9 cellular contexts compared by ENCODE assay signal in genomic region chr5:96432245-96433065, GRCh38. TPM values are rescaled to one million over a fixed set of nuclear protein-coding genes. Genes with fewer than 3 reads are reported as not detected.
DNase-seq lines count a peak whose midpoint lies in the region; TF ChIP-seq lines count a peak whose summit lies in the region.
"Had no signal": no experiment of that assay in that cellular context is flagged by ENCODE, and none has a peak within 500 bp of the region (broad histone marks: within the 10 kb centered on the region; RNA-seq: fewer than 3 reads in every experiment).

No MANE protein-coding gene starts in this region.

- H3K27ac Mint-ChIP-seq in neural crest cell (ENCODE audit: unreplicated experiment), result no peak overlapping the region
- no peak overlapping the region for H3K27ac Mint-ChIP-seq in activated CD4-positive, alpha-beta T cell treated with anti-CD3 and anti-CD28 coated beads, Interleukin-2, amount 10 ng/mL, durations not matched to agents 7 days and 5 days

- TF ChIP-seq CTCF in astrocyte of the cerebellum (IDR thresholded peaks at IDR 0.05; ENCODE audit: low read depth, low read length, missing control alignments) (no peak), neural crest cell (conservative IDR thresholded peaks at IDR 0.05) (no peak)

- no peaks in the 10 kb centered on the region for H3K36me3 Mint-ChIP-seq in neural crest cell (ENCODE audit: low read depth)
- no peaks in the 10 kb centered on the region for H3K36me3 Mint-ChIP-seq in activated CD4-positive, alpha-beta T cell treated with anti-CD3 and anti-CD28 coated beads, Interleukin-2, amount 10 ng/mL, durations not matched to agents 7 days and 5 days (ENCODE audit: low read depth)

- CTCF ChIA-PET in activated CD4-positive, alpha-beta T cell treated with anti-CD3 and anti-CD28 coated beads, Interleukin-2, amount 10 ng/mL, durations not matched to agents 7 days and 5 days (lab: Charles Lee), result interaction anchor here (0.7 to 1.0 kb wide), 2 partner anchors 53 to 87 kb away, joined by 3 read pairs; no protein-coding TSS in a partner anchor

- no peaks in the 10 kb centered on the region; the same call in 1 of the 2 replicates for H3K27me3 ChIP-seq in MG63

- H3K4me1 Mint-ChIP-seq in neural crest cell, result peaks cover 35% of the 10 kb centered on the region
- peaks cover 4% of the 10 kb centered on the region for H3K4me1 Mint-ChIP-seq in activated CD4-positive, alpha-beta T cell treated with anti-CD3 and anti-CD28 coated beads, Interleukin-2, amount 10 ng/mL, durations not matched to agents 7 days and 5 days

- peak overlapping the region; percentile 80 for H3K4me3 Mint-ChIP-seq in neural crest cell
- no peak overlapping the region for H3K4me3 Mint-ChIP-seq in activated CD4-positive, alpha-beta T cell treated with anti-CD3 and anti-CD28 coated beads, Interleukin-2, amount 10 ng/mL, durations not matched to agents 7 days and 5 days

- no peaks in the 10 kb centered on the region for H3K9me3 ChIP-seq in MG63

- no peaks in the 10 kb centered on the region for H3K9me3 Mint-ChIP-seq in neural crest cell
- H3K9me3 Mint-ChIP-seq in activated CD4-positive, alpha-beta T cell treated with anti-CD3 and anti-CD28 coated beads, Interleukin-2, amount 10 ng/mL, durations not matched to agents 7 days and 5 days, result peaks cover 2% of the 10 kb centered on the region

- H3K4me3 ChIP-seq in MG63 (peak overlapping the region; percentile 31), astrocyte of the cerebellum (ENCODE audit: low read depth, low read length) (peak overlapping the region; percentile 32)

- peaks cover 83% of the 10 kb centered on the region for H3K27me3 Mint-ChIP-seq in neural crest cell (ENCODE audit: low read depth)
- H3K27me3 Mint-ChIP-seq in activated CD4-positive, alpha-beta T cell treated with anti-CD3 and anti-CD28 coated beads, Interleukin-2, amount 10 ng/mL, durations not matched to agents 7 days and 5 days, result peaks cover 64% of the 10 kb centered on the region

- H3K36me3 ChIP-seq in MG63, result no peaks in the 10 kb centered on the region

- POLR2A ChIA-PET in activated CD4-positive, alpha-beta T cell treated with anti-CD3 and anti-CD28 coated beads, Interleukin-2, amount 10 ng/mL, durations not matched to agents 7 days and 5 days (lab: Charles Lee), result no interaction called here

- DNase-seq in DMS79 (lab: John Stamatoyannopoulos, UW) (peak; percentile 86), MG63 (peak; percentile 77), astrocyte of the cerebellum (ENCODE audit: low read depth) (peak; percentile 75), neural crest cell (ENCODE audit: low read depth, low spot score) (peak; percentile 19), SK-N-DZ (ENCODE audit: low spot score) (no peak), HK-2 (ENCODE audit: unreplicated experiment) (no peak)
- DNase-seq in stimulated activated naive CD4-positive, alpha-beta T cell (lab: John Stamatoyannopoulos, UW), result no peak
- DNase-seq in activated CD4-positive, alpha-beta T cell treated with anti-CD3 and anti-CD28 coated beads, Interleukin-2, amount 10 ng/mL, durations not matched to agents 7 days and 5 days, result no peak
- DNase-seq: GDM1 had no signal

- in situ Hi-C loops in astrocyte of the cerebellum (cut with HindIII; ENCODE audit: low sequenced_read_pairs), result no loop called here

RNA-seq across cellular contexts. Expression of gene PCSK1, which starts 0.6 kb away (rescaled TPM):
- 0.10 TPM in 1 of 2 replicates, not detected in the other for total RNA-seq in MG63 (2014; rRNA removed; shearing (Covaris generic); ENCODE audit: low replicate concordance)
- 0.47 and 0.52 TPM in 2 replicates for total RNA-seq in neural crest cell
- polyA plus RNA-seq in SK-N-DZ (2014; cell fraction: cytosol; rRNA removed), result not detected in 2 replicates
- not detected in 2 replicates for polyA plus RNA-seq in SK-N-DZ (2014; cell fraction: nucleus; rRNA removed)
- total RNA-seq in activated CD4-positive, alpha-beta T cell treated with anti-CD3 and anti-CD28 coated beads, Interleukin-2, amount 10 ng/mL, durations not matched to agents 7 days and 5 days, result not detected

Comparison
In these comparisons a context has a peak if more than half of its experiments do, and no peak if none do; other contexts are left out.
1. DNase-seq: peak in DMS79 (single experiment), MG63 (single experiment), astrocyte of the cerebellum (single experiment) and neural crest cell (single experiment); none in stimulated activated naive CD4-positive, alpha-beta T cell (0 of 6), SK-N-DZ (single experiment), activated CD4-positive, alpha-beta T cell treated with anti-CD3 and anti-CD28 coated beads, Interleukin-2, amount 10 ng/mL, durations not matched to agents 7 days and 5 days (single experiment) and HK-2 (single experiment).